30 cellular contexts compared by ENCODE assay signal in the genomic region with DNA sequence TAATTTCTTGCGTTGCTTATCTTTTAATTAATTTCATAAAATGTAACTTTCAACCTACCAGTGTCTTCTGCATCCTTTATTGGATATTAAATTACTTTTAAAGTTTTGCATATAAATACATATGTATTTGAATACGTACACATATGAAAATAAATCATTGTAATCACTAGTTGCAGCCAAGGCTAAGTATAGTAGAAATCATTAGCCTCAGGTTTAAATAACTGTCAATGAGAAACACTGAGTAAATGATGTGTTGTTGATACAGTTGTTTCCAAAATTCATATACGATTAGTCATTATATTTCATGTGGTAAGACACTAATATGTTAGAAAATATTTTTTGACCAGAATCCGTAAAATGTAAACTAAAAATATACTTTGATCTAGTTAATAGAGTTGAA.
"Had no signal": no experiment of that assay in that cellular context is flagged by ENCODE, and none has a peak within 500 bp of the region (broad histone marks: within the 10 kb centered on the region; RNA-seq: fewer than 3 reads in every experiment).

No MANE protein-coding gene starts in this region.

- H3K4me1 Mint-ChIP-seq: activated CD4-positive, alpha-beta T cell treated with anti-CD3 and anti-CD28 coated beads for 36 hours; activated CD4-positive, alpha-beta T cell treated with anti-CD3 and anti-CD28 coated beads, Interleukin-2, amount 10 ng/mL, durations not matched to agents 24 days and 14 days; activated CD8-positive, alpha-beta memory T cell treated with anti-CD3 and anti-CD28 coated beads, Interleukin-2, amount 10 ng/mL, durations not matched to agents 7 days and 5 days; activated naive CD4-positive, alpha-beta T cell treated with anti-CD3 and anti-CD28 coated beads, Interleukin-2, amount 50 U/mL, for 24 hours; activated naive CD8-positive, alpha-beta T cell treated with anti-CD3 and anti-CD28 coated beads for 36 hours; activated naive CD8-positive, alpha-beta T cell treated with anti-CD3 and anti-CD28 coated beads, Interleukin-2, amount 50 U/mL, for 24 hours had no signal

- H3K4me3 ChIP-seq: adrenal gland, body of pancreas, colonic mucosa, gastrocnemius medialis, heart left ventricle had no signal

- ATAC-seq: activated CD4-positive, alpha-beta T cell treated with anti-CD3 and anti-CD28 coated beads for 36 hours; activated CD8-positive, alpha-beta memory T cell treated with anti-CD3 and anti-CD28 coated beads, Interleukin-2, amount 10 ng/mL, durations not matched to agents 7 days and 5 days; activated CD8-positive, alpha-beta T cell treated with anti-CD3 and anti-CD28 coated beads, Interleukin-2, amount 10 ng/mL, durations not matched to agents 7 days and 5 days; activated naive CD8-positive, alpha-beta T cell treated with anti-CD3 and anti-CD28 coated beads, Interleukin-2, amount 50 U/mL, for 24 hours; body of pancreas; esophagus mucosa; gastrocnemius medialis; heart left ventricle had no signal

- H3K27me3 Mint-ChIP-seq: activated CD4-positive, alpha-beta memory T cell treated with anti-CD3 and anti-CD28 coated beads for 36 hours; activated CD4-positive, alpha-beta T cell treated with anti-CD3 and anti-CD28 coated beads for 36 hours; activated CD4-positive, alpha-beta T cell treated with anti-CD3 and anti-CD28 coated beads, Interleukin-2, amount 10 ng/mL, durations not matched to agents 24 days and 14 days; activated CD8-positive, alpha-beta memory T cell treated with anti-CD3 and anti-CD28 coated beads, Interleukin-2, amount 10 ng/mL, durations not matched to agents 7 days and 5 days; activated naive CD4-positive, alpha-beta T cell treated with anti-CD3 and anti-CD28 coated beads, Interleukin-2, amount 50 U/mL, for 24 hours; activated naive CD8-positive, alpha-beta T cell treated with anti-CD3 and anti-CD28 coated beads for 36 hours; activated naive CD8-positive, alpha-beta T cell treated with anti-CD3 and anti-CD28 coated beads, Interleukin-2, amount 50 U/mL, for 24 hours had no signal

- H3K9me3 Mint-ChIP-seq: activated CD4-positive, alpha-beta memory T cell treated with anti-CD3 and anti-CD28 coated beads for 36 hours; activated naive CD8-positive, alpha-beta T cell treated with anti-CD3 and anti-CD28 coated beads for 36 hours had no signal

- H3K27me3 ChIP-seq: adrenal gland, body of pancreas, colonic mucosa, gastrocnemius medialis, heart left ventricle had no signal

- DNase-seq: activated CD4-positive, alpha-beta memory T cell treated with anti-CD3 and anti-CD28 coated beads for 36 hours; activated CD4-positive, alpha-beta T cell treated with anti-CD3 and anti-CD28 coated beads for 36 hours; activated CD4-positive, alpha-beta T cell treated with anti-CD3 and anti-CD28 coated beads, Interleukin-2, amount 10 ng/mL, durations not matched to agents 24 days and 14 days; activated CD4-positive, CD25-positive, alpha-beta regulatory T cell; activated CD4-positive, CD25-positive, alpha-beta regulatory T cell treated with anti-CD3 and anti-CD28 coated beads, Interleukin-2, amount 50 U/mL, for 72 hours; activated CD8-positive, alpha-beta memory T cell treated with anti-CD3 and anti-CD28 coated beads, Interleukin-2, amount 10 ng/mL, durations not matched to agents 7 days and 5 days; activated CD8-positive, alpha-beta memory T cell treated with anti-CD3 and anti-CD28 coated beads, Interleukin-2, amount 50 U/mL, for 4 hours; activated CD8-positive, alpha-beta T cell treated with anti-CD3 and anti-CD28 coated beads, Interleukin-2, amount 10 ng/mL, durations not matched to agents 7 days and 5 days; activated effector memory CD4-positive, alpha-beta T cell treated with anti-CD3 and anti-CD28 coated beads, Interleukin-2, amount 50 U/mL, for 16 hours; activated naive CD4-positive, alpha-beta T cell treated with anti-CD3 and anti-CD28 coated beads for 36 hours; activated naive CD8-positive, alpha-beta T cell treated with anti-CD3 and anti-CD28 coated beads for 36 hours; activated naive CD8-positive, alpha-beta T cell treated with anti-CD3 and anti-CD28 coated beads, Interleukin-2, amount 50 U/mL, for 24 hours; activated T-cell treated with anti-CD3 and anti-CD28 coated beads, Interleukin-2, amount 50 U/mL, for 1 hour; activated T-cell treated with anti-CD3 and anti-CD28 coated beads, Interleukin-2, amount 50 U/mL, for 48 hours; adrenal gland; amygdala; aorta; body of pancreas; caudate nucleus; colonic mucosa; effector CD8-positive, alpha-beta T cell; foreskin fibroblast; gastrocnemius medialis; glutamatergic neuron; heart left ventricle; hypothalamus had no signal

- H3K27ac Mint-ChIP-seq: activated CD4-positive, alpha-beta memory T cell treated with anti-CD3 and anti-CD28 coated beads for 36 hours; activated CD4-positive, alpha-beta T cell treated with anti-CD3 and anti-CD28 coated beads for 36 hours; activated CD4-positive, alpha-beta T cell treated with anti-CD3 and anti-CD28 coated beads, Interleukin-2, amount 10 ng/mL, durations not matched to agents 24 days and 14 days; activated CD8-positive, alpha-beta memory T cell treated with anti-CD3 and anti-CD28 coated beads, Interleukin-2, amount 10 ng/mL, durations not matched to agents 7 days and 5 days; activated CD8-positive, alpha-beta T cell treated with anti-CD3 and anti-CD28 coated beads, Interleukin-2, amount 10 ng/mL, durations not matched to agents 7 days and 5 days; activated naive CD4-positive, alpha-beta T cell treated with anti-CD3 and anti-CD28 coated beads for 36 hours; activated naive CD4-positive, alpha-beta T cell treated with anti-CD3 and anti-CD28 coated beads, Interleukin-2, amount 50 U/mL, for 24 hours; activated naive CD8-positive, alpha-beta T cell treated with anti-CD3 and anti-CD28 coated beads for 36 hours; activated naive CD8-positive, alpha-beta T cell treated with anti-CD3 and anti-CD28 coated beads, Interleukin-2, amount 50 U/mL, for 24 hours; activated T-helper 1 cell treated with anti-CD3 and anti-CD28 coated beads, Interleukin-12 subunit alpha, Interleukin-12 subunit beta, Interleukin-2, Interleukin-4 antibody, amounts not matched to agents 30 ng/mL and 10 ng/mL and 1 ng/mL, durations not matched to agents 14 hours and 24 hours and 36 hours; activated T-helper 2 cell treated with anti-CD3 and anti-CD28 coated beads, Interferon-gamma antibody, Interleukin-2, Interleukin-4, amounts not matched to agents 10 μg/mL and 5 μg/mL and 100 μg/mL, durations not matched to agents 14 hours and 24 hours and 36 hours had no signal

- H3K4me3 Mint-ChIP-seq: activated CD4-positive, alpha-beta memory T cell treated with anti-CD3 and anti-CD28 coated beads for 36 hours; activated CD4-positive, alpha-beta T cell treated with anti-CD3 and anti-CD28 coated beads for 36 hours; activated CD4-positive, alpha-beta T cell treated with anti-CD3 and anti-CD28 coated beads, Interleukin-2, amount 10 ng/mL, durations not matched to agents 24 days and 14 days; activated CD8-positive, alpha-beta memory T cell treated with anti-CD3 and anti-CD28 coated beads, Interleukin-2, amount 10 ng/mL, durations not matched to agents 7 days and 5 days; activated CD8-positive, alpha-beta T cell treated with anti-CD3 and anti-CD28 coated beads, Interleukin-2, amount 10 ng/mL, durations not matched to agents 7 days and 5 days; activated naive CD4-positive, alpha-beta T cell treated with anti-CD3 and anti-CD28 coated beads for 36 hours; activated naive CD4-positive, alpha-beta T cell treated with anti-CD3 and anti-CD28 coated beads, Interleukin-2, amount 50 U/mL, for 24 hours; activated naive CD8-positive, alpha-beta T cell treated with anti-CD3 and anti-CD28 coated beads for 36 hours; activated naive CD8-positive, alpha-beta T cell treated with anti-CD3 and anti-CD28 coated beads, Interleukin-2, amount 50 U/mL, for 24 hours; activated T-helper 1 cell treated with anti-CD3 and anti-CD28 coated beads, Interleukin-12 subunit alpha, Interleukin-12 subunit beta, Interleukin-2, Interleukin-4 antibody, amounts not matched to agents 30 ng/mL and 10 ng/mL and 1 ng/mL, durations not matched to agents 14 hours and 24 hours and 36 hours had no signal

- H3K4me1 ChIP-seq: adrenal gland, body of pancreas, colonic mucosa, gastrocnemius medialis, heart left ventricle had no signal

- H3K36me3 Mint-ChIP-seq: activated CD4-positive, alpha-beta memory T cell treated with anti-CD3 and anti-CD28 coated beads for 36 hours; activated CD8-positive, alpha-beta memory T cell treated with anti-CD3 and anti-CD28 coated beads, Interleukin-2, amount 10 ng/mL, durations not matched to agents 7 days and 5 days; activated naive CD4-positive, alpha-beta T cell treated with anti-CD3 and anti-CD28 coated beads, Interleukin-2, amount 50 U/mL, for 24 hours; activated naive CD8-positive, alpha-beta T cell treated with anti-CD3 and anti-CD28 coated beads for 36 hours had no signal

- H3K9me3 ChIP-seq: adrenal gland, body of pancreas, colonic mucosa, gastrocnemius medialis, heart left ventricle had no signal

- H3K36me3 ChIP-seq: adrenal gland, colonic mucosa, gastrocnemius medialis, heart left ventricle had no signal

- H3K27ac ChIP-seq: adrenal gland, body of pancreas, colonic mucosa, gastrocnemius medialis, heart left ventricle had no signal
